Comparison of ENCODE assay signal across 1 cellular context in the genomic region with DNA sequence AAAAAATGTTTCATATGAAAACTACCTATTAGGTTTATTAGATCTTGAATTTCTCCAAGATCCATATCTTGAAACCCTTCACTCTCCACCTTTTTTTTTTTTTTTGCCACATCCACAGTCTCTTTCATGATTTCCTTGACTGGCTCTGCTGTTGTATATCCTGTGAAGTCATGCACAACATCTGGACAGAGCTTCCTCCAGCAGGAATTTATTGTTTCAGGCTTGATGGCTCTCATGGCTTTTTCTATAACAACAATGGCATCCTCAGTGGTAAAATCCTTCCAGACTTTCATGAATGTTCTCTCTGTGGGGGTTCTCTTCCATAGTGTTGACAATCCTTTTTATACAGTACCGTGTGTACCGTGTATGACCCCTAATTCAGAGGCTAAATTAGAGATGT.
TF ChIP-seq lines count a peak whose summit lies in the region.

No MANE protein-coding gene starts in this region.

TF ChIP-seq in WTC11, 78 proteins besides CTCF, POLR2A, EP300 and RAD21 (continued from another document):
- no peak for TF ChIP-seq ZNF532 (CRISPR knock-in tag; IDR thresholded peaks at IDR 0.05; ENCODE audit: borderline replicate concordance)
- TF ChIP-seq, protein P1, sequence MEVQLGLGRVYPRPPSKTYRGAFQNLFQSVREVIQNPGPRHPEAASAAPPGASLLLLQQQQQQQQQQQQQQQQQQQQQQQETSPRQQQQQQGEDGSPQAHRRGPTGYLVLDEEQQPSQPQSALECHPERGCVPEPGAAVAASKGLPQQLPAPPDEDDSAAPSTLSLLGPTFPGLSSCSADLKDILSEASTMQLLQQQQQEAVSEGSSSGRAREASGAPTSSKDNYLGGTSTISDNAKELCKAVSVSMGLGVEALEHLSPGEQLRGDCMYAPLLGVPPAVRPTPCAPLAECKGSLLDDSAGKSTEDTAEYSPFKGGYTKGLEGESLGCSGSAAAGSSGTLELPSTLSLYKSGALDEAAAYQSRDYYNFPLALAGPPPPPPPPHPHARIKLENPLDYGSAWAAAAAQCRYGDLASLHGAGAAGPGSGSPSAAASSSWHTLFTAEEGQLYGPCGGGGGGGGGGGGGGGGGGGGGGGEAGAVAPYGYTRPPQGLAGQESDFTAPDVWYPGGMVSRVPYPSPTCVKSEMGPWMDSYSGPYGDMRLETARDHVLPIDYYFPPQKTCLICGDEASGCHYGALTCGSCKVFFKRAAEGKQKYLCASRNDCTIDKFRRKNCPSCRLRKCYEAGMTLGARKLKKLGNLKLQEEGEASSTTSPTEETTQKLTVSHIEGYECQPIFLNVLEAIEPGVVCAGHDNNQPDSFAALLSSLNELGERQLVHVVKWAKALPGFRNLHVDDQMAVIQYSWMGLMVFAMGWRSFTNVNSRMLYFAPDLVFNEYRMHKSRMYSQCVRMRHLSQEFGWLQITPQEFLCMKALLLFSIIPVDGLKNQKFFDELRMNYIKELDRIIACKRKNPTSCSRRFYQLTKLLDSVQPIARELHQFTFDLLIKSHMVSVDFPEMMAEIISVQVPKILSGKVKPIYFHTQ (CRISPR knock-in tag; IDR thresholded peaks at IDR 0.05), result no peak
- no peak for TF ChIP-seq ZSCAN18 (CRISPR knock-in tag; IDR thresholded peaks at IDR 0.05)
- TF ChIP-seq ESRRA (CRISPR knock-in tag; IDR thresholded peaks at IDR 0.05; ENCODE audit: borderline replicate concordance), result no peak
